In the genomic region with DNA sequence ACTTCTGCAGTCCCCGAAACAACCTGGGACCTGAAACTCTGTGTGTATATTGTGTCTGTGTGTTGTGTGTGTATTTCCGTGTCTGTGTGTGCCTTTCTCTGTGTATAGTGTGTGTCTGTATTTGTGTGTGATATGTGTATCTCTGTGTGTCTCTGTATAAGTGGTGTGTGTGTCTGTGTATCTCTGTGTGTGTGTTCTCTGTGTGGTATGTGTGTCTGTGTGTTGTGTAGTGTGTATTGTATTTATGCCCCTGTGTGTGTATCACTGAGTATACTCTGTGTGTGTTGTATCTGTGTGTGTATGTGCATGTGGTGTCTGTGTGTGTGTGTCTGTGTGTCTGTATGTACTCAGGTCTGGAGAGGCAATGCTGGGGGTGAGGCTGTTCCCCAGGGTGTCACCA, we compare ENCODE assay signal across 20 cellular contexts. TPM values are rescaled to one million over a fixed set of nuclear protein-coding genes. Genes with fewer than 3 reads are reported as not detected.
A peak's percentile ranks its signal among the peaks of the same experiment; 100 is the strongest.
DNase-seq lines count a peak whose midpoint lies in the region; ATAC-seq and TF ChIP-seq lines count a peak whose summit lies in the region.
"Had no signal": no experiment of that assay in that cellular context is flagged by ENCODE, and none has a peak within 500 bp of the region (broad histone marks: within the 10 kb centered on the region; RNA-seq: fewer than 3 reads in every experiment).

No MANE protein-coding gene starts in this region.

- H3K9me3 Mint-ChIP-seq in activated T-cell treated with anti-CD3 and anti-CD28 coated beads, Interleukin-2, amount 50 U/mL, for 72 hours, result no peaks in the 10 kb centered on the region
- H3K9me3 Mint-ChIP-seq in activated naive CD8-positive, alpha-beta T cell treated with anti-CD3 and anti-CD28 coated beads, Interleukin-2, amount 50 U/mL, for 24 hours, result no peaks in the 10 kb centered on the region
- H3K9me3 Mint-ChIP-seq: nephron; stimulated activated naive B cell treated with anti-CD40 and anti-IgM and Interleukin-4, amounts not matched to agents 10 μg/mL and 1 μg/mL and 100 μg/mL, for 72 hours; type B pancreatic cell had no signal

- no peaks in the 10 kb centered on the region for H3K27me3 Mint-ChIP-seq in activated T-cell treated with anti-CD3 and anti-CD28 coated beads, Interleukin-2, amount 50 U/mL, for 72 hours (ENCODE audit: low read depth)
- no peaks in the 10 kb centered on the region for H3K27me3 Mint-ChIP-seq in activated naive CD8-positive, alpha-beta T cell treated with anti-CD3 and anti-CD28 coated beads, Interleukin-2, amount 50 U/mL, for 24 hours
- H3K27me3 Mint-ChIP-seq: stimulated activated naive B cell treated with anti-CD40 and anti-IgM and Interleukin-4, amounts not matched to agents 10 μg/mL and 1 μg/mL and 100 μg/mL, for 72 hours; type B pancreatic cell had no signal

- H3K36me3 Mint-ChIP-seq in activated T-cell treated with anti-CD3 and anti-CD28 coated beads, Interleukin-2, amount 50 U/mL, for 72 hours (ENCODE audit: insufficient read depth in 2 of 2), result peaks cover 16 to 46% of the 10 kb centered on the region in 2 donors
- peaks cover 61% of the 10 kb centered on the region for H3K36me3 Mint-ChIP-seq in activated naive CD8-positive, alpha-beta T cell treated with anti-CD3 and anti-CD28 coated beads, Interleukin-2, amount 50 U/mL, for 24 hours (ENCODE audit: low read depth)
- H3K36me3 Mint-ChIP-seq: type B pancreatic cell had no signal

- H3K4me1 Mint-ChIP-seq in activated T-cell treated with anti-CD3 and anti-CD28 coated beads, Interleukin-2, amount 50 U/mL, for 72 hours (ENCODE audit: low read depth), result peaks cover 53% of the 10 kb centered on the region
- peaks cover 42% of the 10 kb centered on the region for H3K4me1 Mint-ChIP-seq in activated naive CD8-positive, alpha-beta T cell treated with anti-CD3 and anti-CD28 coated beads, Interleukin-2, amount 50 U/mL, for 24 hours
- H3K4me1 Mint-ChIP-seq: nephron had no signal

- H3K4me1 ChIP-seq in neutrophil (ENCODE audit: control insufficient read depth in 1 of 2, insufficient read depth in 1 of 2, low read depth in 1 of 2, low read length in 1 of 2), result peaks cover 24 to 46% of the 10 kb centered on the region in 2 experiments
- H3K4me1 ChIP-seq: prostate gland had no signal

- no peaks in the 10 kb centered on the region for H3K9me3 ChIP-seq in KOPT-K1 (ENCODE audit: insufficient read depth, low read length, poor library complexity, severe bottlenecking)
- H3K9me3 ChIP-seq in neutrophil, result no peaks in the 10 kb centered on the region
- H3K9me3 ChIP-seq: MG63, prostate gland, spleen had no signal

- H3K27me3 ChIP-seq in neutrophil, result no peaks in the 10 kb centered on the region
- H3K27me3 ChIP-seq: MG63, spleen had no signal

- TF ChIP-seq CTCF in neutrophil (IDR thresholded peaks at IDR 0.05), result no peak

- peak overlapping the region; percentile 0 to 24 for H3K4me3 Mint-ChIP-seq in activated T-cell treated with anti-CD3 and anti-CD28 coated beads, Interleukin-2, amount 50 U/mL, for 72 hours
- H3K4me3 Mint-ChIP-seq in activated naive CD8-positive, alpha-beta T cell treated with anti-CD3 and anti-CD28 coated beads, Interleukin-2, amount 50 U/mL, for 24 hours, result no peak overlapping the region
- H3K4me3 Mint-ChIP-seq: nephron; stimulated activated naive B cell treated with anti-CD40 and anti-IgM and Interleukin-4, amounts not matched to agents 10 μg/mL and 1 μg/mL and 100 μg/mL, for 72 hours; type B pancreatic cell had no signal

- H3K27ac ChIP-seq in KOPT-K1 (ENCODE audit: low read depth, low read length, poor library complexity, severe bottlenecking), result peak overlapping the region; percentile 6
- H3K27ac ChIP-seq in neutrophil, result peak overlapping the region; percentile 53
- H3K27ac ChIP-seq: prostate gland had no signal

- peak overlapping the region; percentile 25 for H3K27ac Mint-ChIP-seq in activated T-cell treated with anti-CD3 and anti-CD28 coated beads, Interleukin-2, amount 50 U/mL, for 72 hours
- H3K27ac Mint-ChIP-seq in activated naive CD8-positive, alpha-beta T cell treated with anti-CD3 and anti-CD28 coated beads, Interleukin-2, amount 50 U/mL, for 24 hours, result peak overlapping the region; percentile 34
- H3K27ac Mint-ChIP-seq: nephron; stimulated activated naive B cell treated with anti-CD40 and anti-IgM and Interleukin-4, amounts not matched to agents 10 μg/mL and 1 μg/mL and 100 μg/mL, for 72 hours; type B pancreatic cell had no signal

- peak in 1 of 2 donors; percentile 18 for ATAC-seq in activated T-cell treated with anti-CD3 and anti-CD28 coated beads, Interleukin-2, amount 50 U/mL, for 72 hours (replicated peaks in 1 of 2)
- ATAC-seq in activated naive CD8-positive, alpha-beta T cell treated with anti-CD3 and anti-CD28 coated beads, Interleukin-2, amount 50 U/mL, for 24 hours, result no peak
- no peak for ATAC-seq in GM18502 (IDR thresholded peaks at IDR 0.05; ENCODE audit: poor library complexity, unreplicated experiment)
- ATAC-seq in HG03095 (IDR thresholded peaks at IDR 0.05; ENCODE audit: unreplicated experiment), result no peak
- ATAC-seq: PC-3; stimulated activated naive B cell treated with anti-CD40 and anti-IgM and Interleukin-4, amounts not matched to agents 10 μg/mL and 1 μg/mL and 100 μg/mL, for 72 hours had no signal

- H3K4me3 ChIP-seq in neutrophil (ENCODE audit: low read depth in 1 of 2, low read length in 1 of 2), result no peak overlapping the region
- H3K4me3 ChIP-seq: MG63, prostate gland, spleen had no signal

- DNase-seq in activated T-cell treated with anti-CD3 and anti-CD28 coated beads, Interleukin-2, amount 50 U/mL, for 72 hours, result no peak
- DNase-seq in activated T-cell treated with anti-CD3 and anti-CD28 coated beads for 4 hours (no peak), Ammon's horn (ENCODE audit: low spot score) (no peak)
- DNase-seq in activated naive CD8-positive, alpha-beta T cell treated with anti-CD3 and anti-CD28 coated beads, Interleukin-2, amount 50 U/mL, for 24 hours, result no peak
- DNase-seq: islet precursor cell; mammary epithelial cell; MG63; NCI-H146; NCI-H748 treated with DMSO at 0.1 percent for 48 hours; PC-3; SIG-M5; spleen; stimulated activated naive B cell treated with anti-CD40 and anti-IgM and Interleukin-4, amounts not matched to agents 10 μg/mL and 1 μg/mL and 100 μg/mL, for 72 hours had no signal

- H3K36me3 ChIP-seq in KOPT-K1 (ENCODE audit: insufficient read depth, low read length), result peaks cover 100% of the 10 kb centered on the region
- peaks cover 100% of the 10 kb centered on the region for H3K36me3 ChIP-seq in neutrophil
- H3K36me3 ChIP-seq: prostate gland had no signal

RNA-seq across cellular contexts. Expression of gene CASP8, which starts 11.6 kb away (rescaled TPM):
- 10 to 100 TPM; 45.0 to 78.7 TPM for total RNA-seq in activated T-cell treated with anti-CD3 and anti-CD28 coated beads, Interleukin-2, amount 50 U/mL, for 72 hours
